Comparison of ENCODE assay signal across 17 cellular contexts in the genomic region with DNA sequence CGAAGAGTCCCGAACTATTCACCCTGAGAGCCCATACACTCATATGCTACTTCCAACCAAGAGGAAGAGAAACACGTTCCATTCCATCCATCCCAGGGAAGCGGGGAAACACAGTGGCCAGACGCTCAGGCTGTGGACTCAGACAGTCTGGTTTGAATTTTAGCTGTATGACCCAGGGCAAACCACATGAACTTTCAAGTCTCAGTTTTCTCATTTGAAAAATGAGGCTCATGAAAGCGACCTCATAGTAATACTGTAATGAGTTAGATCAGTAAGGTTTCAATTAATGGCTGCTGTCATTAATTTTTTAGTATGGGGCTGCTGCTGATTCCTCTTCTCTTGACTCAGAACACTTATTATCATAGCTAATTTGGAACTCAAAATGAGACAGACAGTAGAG. TPM values are rescaled to one million over a fixed set of nuclear protein-coding genes. Genes with fewer than 3 reads are reported as not detected.
DNase-seq lines count a peak whose midpoint lies in the region; ATAC-seq and TF ChIP-seq lines count a peak whose summit lies in the region.
"Had no signal": no experiment of that assay in that cellular context is flagged by ENCODE, and none has a peak within 500 bp of the region (broad histone marks: within the 10 kb centered on the region; RNA-seq: fewer than 3 reads in every experiment).

No MANE protein-coding gene starts in this region.

- TF ChIP-seq CTCF in neural progenitor cell (IDR thresholded peaks at IDR 0.05) (no peak), WTC11 (IDR thresholded peaks at IDR 0.05) (no peak)

- peak overlapping the region; percentile 9 for H3K27ac Mint-ChIP-seq in neural progenitor cell
- no peak overlapping the region for H3K27ac Mint-ChIP-seq in WTC11
- H3K27ac Mint-ChIP-seq in CD4-positive, alpha-beta memory T cell, result no peak overlapping the region
- H3K27ac Mint-ChIP-seq: activated naive CD4-positive, alpha-beta T cell treated with anti-CD3 and anti-CD28 coated beads, Interleukin-2, amount 10 ng/mL, durations not matched to agents 7 days and 5 days; naive thymus-derived CD4-positive, alpha-beta T cell had no signal

- H3K27me3 Mint-ChIP-seq in neural progenitor cell (ENCODE audit: insufficient read depth, low read depth), result no peaks in the 10 kb centered on the region
- no peaks in the 10 kb centered on the region; the same call in 1 of the 2 replicates for H3K27me3 Mint-ChIP-seq in WTC11 (ENCODE audit: low read depth)
- peaks cover 6 to 9% of the 10 kb centered on the region in 2 donors for H3K27me3 Mint-ChIP-seq in CD4-positive, alpha-beta memory T cell
- H3K27me3 Mint-ChIP-seq: activated naive CD4-positive, alpha-beta T cell treated with anti-CD3 and anti-CD28 coated beads, Interleukin-2, amount 10 ng/mL, durations not matched to agents 7 days and 5 days had no signal

- H3K9me3 Mint-ChIP-seq in neural progenitor cell (no peaks in the 10 kb centered on the region), WTC11 (no peaks in the 10 kb centered on the region)
- H3K9me3 Mint-ChIP-seq in CD4-positive, alpha-beta memory T cell, result peaks cover 0 to 6% (median 0%) of the 10 kb centered on the region in 8 donors
- H3K9me3 Mint-ChIP-seq: activated naive CD4-positive, alpha-beta T cell treated with anti-CD3 and anti-CD28 coated beads, Interleukin-2, amount 10 ng/mL, durations not matched to agents 7 days and 5 days; naive thymus-derived CD4-positive, alpha-beta T cell had no signal

- DNase-seq in neural progenitor cell (ENCODE audit: low spot score), result no peak
- DNase-seq in central memory CD4-positive, alpha-beta T cell, result no peak
- no peak for DNase-seq in NCI-H2196 (lab: John Stamatoyannopoulos, UW; ENCODE audit: unreplicated experiment)
- DNase-seq in WTC11 (ENCODE audit: low spot score), result no peak
- no peak for DNase-seq in CD4-positive, alpha-beta memory T cell
- DNase-seq: activated naive CD4-positive, alpha-beta T cell treated with anti-CD3 and anti-CD28 coated beads, Interleukin-2, amount 10 ng/mL, durations not matched to agents 7 days and 5 days; GOT3; heart right ventricle; naive thymus-derived CD4-positive, alpha-beta T cell; NCI-H526 treated with DMSO at 0.1 percent for 48 hours had no signal

- H3K27ac ChIP-seq in neural progenitor cell, result no peak overlapping the region
- no peak overlapping the region for H3K27ac ChIP-seq in CD4-positive, alpha-beta memory T cell (ENCODE audit: low read depth, low read length)
- H3K27ac ChIP-seq: C4-2B, heart right ventricle had no signal

- H3K9ac ChIP-seq in neural progenitor cell, result no peak overlapping the region

- no peaks in the 10 kb centered on the region for H3K4me1 ChIP-seq in neural progenitor cell
- no peaks in the 10 kb centered on the region for H3K4me1 ChIP-seq in CD4-positive, alpha-beta memory T cell (ENCODE audit: insufficient read depth, low read length)
- H3K4me1 ChIP-seq: heart right ventricle had no signal

- ATAC-seq in GM18861 (IDR thresholded peaks at IDR 0.05; ENCODE audit: unreplicated experiment) (peak; percentile 34), GM21717 (IDR thresholded peaks at IDR 0.05; ENCODE audit: unreplicated experiment) (peak; percentile 42), HG03139 (IDR thresholded peaks at IDR 0.05; ENCODE audit: unreplicated experiment) (peak; percentile 35), WTC11 (no peak)
- ATAC-seq: heart right ventricle; naive thymus-derived CD4-positive, alpha-beta T cell; sciatic nerve had no signal

- no peak overlapping the region for H3K4me3 ChIP-seq in neural progenitor cell
- no peak overlapping the region for H3K4me3 ChIP-seq in CD4-positive, alpha-beta memory T cell (ENCODE audit: low read length in 2 of 2)
- H3K4me3 ChIP-seq: heart right ventricle had no signal

- intact Hi-C loops in CD4-positive, alpha-beta memory T cell (cut with micrococcal nuclease), result no loop called here

- no peaks in the 10 kb centered on the region for H3K9me3 ChIP-seq in neural progenitor cell (ENCODE audit: low read depth)
- H3K9me3 ChIP-seq in CD4-positive, alpha-beta memory T cell (ENCODE audit: control insufficient read depth in 1 of 2, low read length in 2 of 2), result no peaks in the 10 kb centered on the region
- H3K9me3 ChIP-seq: heart right ventricle had no signal

- H3K79me2 ChIP-seq in neural progenitor cell (ENCODE audit: low read depth), result no peaks in the 10 kb centered on the region

- H3K4me3 Mint-ChIP-seq in neural progenitor cell, result no peak overlapping the region
- H3K4me3 Mint-ChIP-seq in WTC11, result no peak overlapping the region
- no peak overlapping the region for H3K4me3 Mint-ChIP-seq in CD4-positive, alpha-beta memory T cell
- H3K4me3 Mint-ChIP-seq: activated naive CD4-positive, alpha-beta T cell treated with anti-CD3 and anti-CD28 coated beads, Interleukin-2, amount 10 ng/mL, durations not matched to agents 7 days and 5 days; naive thymus-derived CD4-positive, alpha-beta T cell had no signal

- no peaks in the 10 kb centered on the region for H3F3A ChIP-seq in neural progenitor cell (ENCODE audit: low read depth)

- H3K4me1 Mint-ChIP-seq in neural progenitor cell (no peaks in the 10 kb centered on the region), WTC11 (peaks cover 3% of the 10 kb centered on the region)
- H3K4me1 Mint-ChIP-seq in CD4-positive, alpha-beta memory T cell, result no peaks in the 10 kb centered on the region
- H3K4me1 Mint-ChIP-seq: activated naive CD4-positive, alpha-beta T cell treated with anti-CD3 and anti-CD28 coated beads, Interleukin-2, amount 10 ng/mL, durations not matched to agents 7 days and 5 days had no signal

- H2AFZ ChIP-seq in neural progenitor cell (replicated peaks), result no peak overlapping the region

- H3K27me3 ChIP-seq in neural progenitor cell, result no peaks in the 10 kb centered on the region
- no peaks in the 10 kb centered on the region for H3K27me3 ChIP-seq in CD4-positive, alpha-beta memory T cell (ENCODE audit: insufficient read depth, low read length)

- H4K20me1 ChIP-seq in neural progenitor cell (ENCODE audit: low read depth), result no peaks in the 10 kb centered on the region

- no peaks in the 10 kb centered on the region for H3K36me3 ChIP-seq in neural progenitor cell
- H3K36me3 ChIP-seq in CD4-positive, alpha-beta memory T cell (ENCODE audit: insufficient read depth, low read length), result no peaks in the 10 kb centered on the region
- H3K36me3 ChIP-seq: heart right ventricle had no signal

- CTCF ChIA-PET in WTC11 (lab: Charles Lee), result interaction anchor here (1.9 kb wide), 1 partner anchor 16 kb away, joined by 9 read pairs; no protein-coding TSS in a partner anchor
- CTCF ChIA-PET in CD4-positive, alpha-beta memory T cell (lab: Charles Lee; ENCODE audit: partially characterized antibody), result interaction anchor here (1.0 kb wide), 1 partner anchor 16 kb away, joined by 4 read pairs; no protein-coding TSS in a partner anchor

- H3K36me3 Mint-ChIP-seq in neural progenitor cell (no peaks in the 10 kb centered on the region), WTC11 (no peaks in the 10 kb centered on the region)
- H3K36me3 Mint-ChIP-seq in CD4-positive, alpha-beta memory T cell, result no peaks in the 10 kb centered on the region
- H3K36me3 Mint-ChIP-seq: activated naive CD4-positive, alpha-beta T cell treated with anti-CD3 and anti-CD28 coated beads, Interleukin-2, amount 10 ng/mL, durations not matched to agents 7 days and 5 days; naive thymus-derived CD4-positive, alpha-beta T cell had no signal

- POLR2A ChIA-PET in WTC11 (lab: Charles Lee), result no interaction called here
- POLR2A ChIA-PET in CD4-positive, alpha-beta memory T cell (lab: Charles Lee; ENCODE audit: partially characterized antibody), result no interaction called here

- no peak overlapping the region for H3K4me2 ChIP-seq in neural progenitor cell

TF ChIP-seq in WTC11, 78 proteins besides CTCF, POLR2A, EP300 and RAD21 (continues in another document):
- TF ChIP-seq, protein P1, sequence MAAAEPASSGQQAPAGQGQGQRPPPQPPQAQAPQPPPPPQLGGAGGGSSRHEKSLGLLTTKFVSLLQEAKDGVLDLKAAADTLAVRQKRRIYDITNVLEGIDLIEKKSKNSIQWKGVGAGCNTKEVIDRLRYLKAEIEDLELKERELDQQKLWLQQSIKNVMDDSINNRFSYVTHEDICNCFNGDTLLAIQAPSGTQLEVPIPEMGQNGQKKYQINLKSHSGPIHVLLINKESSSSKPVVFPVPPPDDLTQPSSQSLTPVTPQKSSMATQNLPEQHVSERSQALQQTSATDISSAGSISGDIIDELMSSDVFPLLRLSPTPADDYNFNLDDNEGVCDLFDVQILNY (CRISPR knock-in tag; IDR thresholded peaks at IDR 0.05), result no peak
- TF ChIP-seq SMAD3 (CRISPR knock-in tag; IDR thresholded peaks at IDR 0.05; ENCODE audit: borderline replicate concordance) (no peak), IRF2 (CRISPR knock-in tag; IDR thresholded peaks at IDR 0.05; ENCODE audit: borderline replicate concordance, low read depth) (no peak)

RNA-seq across cellular contexts. Expression of gene FCRL4, which starts 1.5 kb away (rescaled TPM):
- total RNA-seq in neural progenitor cell (ENCODE audit: low replicate concordance), result not detected in 2 replicates
- total RNA-seq in WTC11 (2021), result not detected in 3 replicates
- total RNA-seq in CD4-positive, alpha-beta memory T cell, result not detected
- not detected for polyA plus RNA-seq in CD4-positive, alpha-beta memory T cell
- total RNA-seq: cardiac septum; heart right ventricle; HT1080; naive thymus-derived CD4-positive, alpha-beta T cell; sciatic nerve had no signal
- polyA plus RNA-seq: heart right ventricle; naive thymus-derived CD4-positive, alpha-beta T cell had no signal

RNA-seq across cellular contexts. Expression of gene FCRL5, which starts 44.1 kb away (rescaled TPM):
- not detected in 2 replicates for total RNA-seq in neural progenitor cell (ENCODE audit: low replicate concordance)
- 0.70 to 0.89 TPM (median 0.78 TPM) in 3 replicates for total RNA-seq in WTC11 (2021)
- not detected for total RNA-seq in CD4-positive, alpha-beta memory T cell
- polyA plus RNA-seq in CD4-positive, alpha-beta memory T cell, result under 1 TPM in 1 of 2 donors, not detected in 1; 0.28 TPM
- total RNA-seq: HT1080 had no signal
- polyA plus RNA-seq: naive thymus-derived CD4-positive, alpha-beta T cell had no signal
